In the genomic region with DNA sequence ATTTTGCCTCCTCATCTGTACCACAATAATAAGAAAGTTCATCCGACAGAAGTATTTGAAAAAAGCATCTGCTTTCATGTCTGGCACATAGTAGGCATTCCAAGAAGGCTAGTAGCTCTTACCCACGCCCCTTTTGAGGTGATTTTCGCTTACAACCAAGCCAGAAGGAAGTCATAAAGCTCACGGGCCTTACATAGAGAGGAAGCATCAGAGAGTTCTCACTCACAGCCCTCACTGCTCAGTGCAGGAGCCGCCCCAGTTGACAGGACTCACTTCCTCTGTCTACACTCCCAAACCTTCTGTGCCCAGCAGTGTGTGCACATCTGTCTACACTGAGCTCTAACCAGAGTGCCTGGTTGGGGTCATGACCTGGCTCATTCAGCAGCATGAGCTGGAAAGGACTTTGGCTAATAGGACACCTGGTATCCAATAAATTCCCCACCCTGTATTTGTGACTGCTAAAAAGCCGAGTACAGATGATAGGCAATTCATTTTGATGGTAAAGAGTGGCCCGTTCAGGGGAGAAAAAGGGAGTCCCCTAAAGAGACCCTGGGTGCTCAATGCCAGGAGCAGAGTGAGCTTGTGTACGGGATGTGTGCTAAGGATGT, we compare ENCODE assay signal across 9 cellular contexts. TPM values are rescaled to one million over a fixed set of nuclear protein-coding genes. Genes with fewer than 3 reads are reported as not detected.
DNase-seq lines count a peak whose midpoint lies in the region; ATAC-seq and TF ChIP-seq lines count a peak whose summit lies in the region.
"Had no signal": no experiment of that assay in that cellular context is flagged by ENCODE, and none has a peak within 500 bp of the region (broad histone marks: within the 10 kb centered on the region; RNA-seq: fewer than 3 reads in every experiment).

No MANE protein-coding gene starts in this region.

- H3K27ac ChIP-seq in BLaER1 treated with 17β-estradiol and CSF1 and Interleukin-3, amounts not matched to agents 10 nM and 100 nM: peak overlapping the region in 8 of 11 experiments; percentile 42 to 65 (median 53); a peak in 15 of 22 replicates
- H3K27ac ChIP-seq: neutrophil had no signal

- no peaks in the 10 kb centered on the region; a peak in 1 of 22 replicates for H4K20me1 ChIP-seq in BLaER1 treated with 17β-estradiol and CSF1 and Interleukin-3, amounts not matched to agents 10 nM and 100 nM

- CTCF ChIA-PET in activated CD4-positive, alpha-beta memory T cell treated with anti-CD3 and anti-CD28 coated beads, Interleukin-2, amount 10 ng/mL, durations not matched to agents 7 days and 5 days (lab: Charles Lee): interaction anchor here (1.6 to 1.7 kb wide), 2 partner anchors 37 to 66 kb away, joined by 3 to 7 read pairs; partner anchors contain the start of gene DUSP10

- peak overlapping the region; percentile 28 for H3K4me3 Mint-ChIP-seq in activated CD4-positive, alpha-beta memory T cell treated with anti-CD3 and anti-CD28 coated beads, Interleukin-2, amount 10 ng/mL, durations not matched to agents 7 days and 5 days

- H3K36me3 Mint-ChIP-seq in activated CD4-positive, alpha-beta memory T cell treated with anti-CD3 and anti-CD28 coated beads, Interleukin-2, amount 10 ng/mL, durations not matched to agents 7 days and 5 days (ENCODE audit: low read depth): peaks cover 2% of the 10 kb centered on the region

- peak overlapping the region; percentile 91 for H3K27ac Mint-ChIP-seq in activated CD4-positive, alpha-beta memory T cell treated with anti-CD3 and anti-CD28 coated beads, Interleukin-2, amount 10 ng/mL, durations not matched to agents 7 days and 5 days

- DNase-seq in activated CD4-positive, alpha-beta memory T cell treated with anti-CD3 and anti-CD28 coated beads, Interleukin-2, amount 10 ng/mL, durations not matched to agents 7 days and 5 days: peak; percentile 67
- DNase-seq in amygdala (lab: John Stamatoyannopoulos, UW): no peak
- DNase-seq in NCI-H345 (lab: John Stamatoyannopoulos, UW): no peak
- no peak for DNase-seq in BE2C
- no peak for DNase-seq in NCI-H146 treated with DMSO at 0.1 percent for 48 hours (lab: John Stamatoyannopoulos, UW; ENCODE audit: unreplicated experiment)

- H3K4me3 ChIP-seq in BLaER1 treated with 17β-estradiol and CSF1 and Interleukin-3, amounts not matched to agents 10 nM and 100 nM: no peak overlapping the region
- no peak overlapping the region for H3K4me3 ChIP-seq in BE2C (ENCODE audit: low read depth, low read length)

- POLR2A ChIA-PET in activated CD4-positive, alpha-beta memory T cell treated with anti-CD3 and anti-CD28 coated beads, Interleukin-2, amount 10 ng/mL, durations not matched to agents 7 days and 5 days (lab: Charles Lee): interaction anchor here (0.9 to 3.9 kb wide), 12 partner anchors 11 to 71 kb away, joined by 3 to 29 read pairs (median 6); partner anchors contain the start of gene DUSP10

- peak overlapping the region in 3 of 11 experiments; percentile 9 to 30 (median 18); a peak in 2 of 22 replicates for H3K9ac ChIP-seq in BLaER1 treated with 17β-estradiol and CSF1 and Interleukin-3, amounts not matched to agents 10 nM and 100 nM

- peak overlapping the region; percentile 56 to 86 (median 70); a peak in 21 of 22 replicates for H3K4me2 ChIP-seq in BLaER1 treated with 17β-estradiol and CSF1 and Interleukin-3, amounts not matched to agents 10 nM and 100 nM

- H3K27me3 Mint-ChIP-seq in activated CD4-positive, alpha-beta memory T cell treated with anti-CD3 and anti-CD28 coated beads, Interleukin-2, amount 10 ng/mL, durations not matched to agents 7 days and 5 days: no peaks in the 10 kb centered on the region

- H3K36me3 ChIP-seq in BLaER1 treated with 17β-estradiol and CSF1 and Interleukin-3, amounts not matched to agents 10 nM and 100 nM: no peaks in the 10 kb centered on the region
- H3K36me3 ChIP-seq in BE2C: no peaks in the 10 kb centered on the region
- H3K36me3 ChIP-seq: neutrophil had no signal

- H3K27me3 ChIP-seq in BLaER1 treated with 17β-estradiol and CSF1 and Interleukin-3, amounts not matched to agents 10 nM and 100 nM: no peaks in the 10 kb centered on the region
- H3K27me3 ChIP-seq in BE2C: no peaks in the 10 kb centered on the region

- no peak for TF ChIP-seq CTCF in BE2C (IDR thresholded peaks at IDR 0.05; ENCODE audit: low read depth, low read length)

- H3K9me3 ChIP-seq in BLaER1 treated with 17β-estradiol and CSF1 and Interleukin-3, amounts not matched to agents 10 nM and 100 nM (replicated peaks in 1 of 11): no peaks in the 10 kb centered on the region
- H3K9me3 ChIP-seq in BE2C: no peaks in the 10 kb centered on the region
- H3K9me3 ChIP-seq: neutrophil had no signal

- H3K4me1 Mint-ChIP-seq in activated CD4-positive, alpha-beta memory T cell treated with anti-CD3 and anti-CD28 coated beads, Interleukin-2, amount 10 ng/mL, durations not matched to agents 7 days and 5 days: peaks cover 86% of the 10 kb centered on the region

- H3K9me3 Mint-ChIP-seq in activated CD4-positive, alpha-beta memory T cell treated with anti-CD3 and anti-CD28 coated beads, Interleukin-2, amount 10 ng/mL, durations not matched to agents 7 days and 5 days: no peaks in the 10 kb centered on the region

- peak; percentile 36 for ATAC-seq in GM19324 (IDR thresholded peaks at IDR 0.05; ENCODE audit: low FRiP score, unreplicated experiment)
- peak; percentile 30 for ATAC-seq in HG03280 (IDR thresholded peaks at IDR 0.05; ENCODE audit: unreplicated experiment)

- H3K4me1 ChIP-seq in BLaER1 treated with 17β-estradiol and CSF1 and Interleukin-3, amounts not matched to agents 10 nM and 100 nM: peaks cover 44 to 76% (median 56%) of the 10 kb centered on the region in 10 experiments
- no peaks in the 10 kb centered on the region; the same call in 1 of the 2 replicates for H3K4me1 ChIP-seq in BE2C

RNA-seq across cellular contexts. Expression of gene DUSP10, which starts 36.8 kb away (rescaled TPM):
- total RNA-seq in activated CD4-positive, alpha-beta memory T cell treated with anti-CD3 and anti-CD28 coated beads, Interleukin-2, amount 10 ng/mL, durations not matched to agents 7 days and 5 days: 10 to 100 TPM; 18.8 to 20.5 TPM
- 17.0 TPM for polyA plus RNA-seq in BE2C (2012; ENCODE audit: insufficient read depth, insufficient read length, low read depth)
